29 cellular contexts compared by ENCODE assay signal in genomic region chr11:62119569-62119968, GRCh38.
"Had no signal": no experiment of that assay in that cellular context is flagged by ENCODE, and none has a peak within 500 bp of the region (broad histone marks: within the 10 kb centered on the region; RNA-seq: fewer than 3 reads in every experiment).

No MANE protein-coding gene starts in this region.

- H3K4me3 ChIP-seq: pancreas, prostate gland, right atrium auricular region, right lobe of liver, sigmoid colon, suprapubic skin, testis, tibial nerve, upper lobe of left lung, vagina had no signal

- DNase-seq: naive B cell; naive thymus-derived CD8-positive, alpha-beta T cell; nephron progenitor cell; nucleus accumbens; pancreas; retina; right lobe of liver; sigmoid colon; small intestine; stimulated activated CD4-positive, alpha-beta T cell treated with anti-CD3 and anti-CD28 coated beads, Interleukin-15, amount 100 ng/mL, for 24 hours; stimulated activated CD4-positive, alpha-beta T cell treated with anti-CD3 and anti-CD28 coated beads, Interleukin-2, amount 100 ng/mL, for 24 hours; stimulated activated CD4-positive, alpha-beta T cell treated with anti-CD3 and anti-CD28 coated beads, Interleukin-2, amount 100 ng/mL, for 48 hours; stimulated activated CD4-positive, alpha-beta T cell treated with anti-CD3 and anti-CD28 coated beads, Interleukin-4, amount 100 ng/mL, for 24 hours; stimulated activated CD8-positive, alpha-beta memory T cell treated with anti-CD3 and anti-CD28 coated beads, Interleukin-4, amount 100 ng/mL, for 48 hours; stimulated activated naive CD4-positive, alpha-beta T cell; stimulated activated naive CD8-positive, alpha-beta T cell treated with anti-CD3 and anti-CD28 coated beads, Interleukin-15, amount 100 ng/mL, for 72 hours; stimulated activated naive CD8-positive, alpha-beta T cell treated with anti-CD3 and anti-CD28 coated beads, Interleukin-15, Interleukin-2, amounts not matched to agents 100 U/mL and 50 U/mL, for 24 hours; substantia nigra; testis; trophoblast cell had no signal

- H3K27me3 ChIP-seq: pancreas, right atrium auricular region, right lobe of liver, sigmoid colon, suprapubic skin, testis, tibial nerve, upper lobe of left lung, vagina had no signal

- H3K4me1 ChIP-seq: prostate gland, right lobe of liver had no signal

- ATAC-seq: naive thymus-derived CD8-positive, alpha-beta T cell; natural killer cell treated with Interleukin-12 subunit alpha and Interleukin-12 subunit beta and Interleukin-15 and Interleukin-18, amount 100 ng/mL, for 72 hours; pancreas; right lobe of liver; stimulated activated memory B cell treated with anti-CD40 and anti-IgM and Interleukin-4, amounts not matched to agents 10 μg/mL and 1 μg/mL and 100 μg/mL, for 72 hours; stimulated activated naive CD8-positive, alpha-beta T cell treated with anti-CD3 and anti-CD28 coated beads, Interleukin-15, amount 100 ng/mL, for 72 hours; stimulated activated naive CD8-positive, alpha-beta T cell treated with anti-CD3 and anti-CD28 coated beads, Interleukin-15, Interleukin-2, amounts not matched to agents 100 U/mL and 50 U/mL, for 24 hours had no signal

- H3K27ac ChIP-seq: neutrophil, pancreas, prostate gland, right lobe of liver, sigmoid colon, suprapubic skin, testis, tibial nerve, vagina had no signal

- H3K36me3 ChIP-seq: neutrophil, pancreas, prostate gland, right atrium auricular region, right lobe of liver, sigmoid colon, suprapubic skin, tibial nerve, upper lobe of left lung, vagina had no signal

- H3K9me3 ChIP-seq: neutrophil, pancreas, prostate gland, right lobe of liver, sigmoid colon, suprapubic skin, testis, upper lobe of left lung, vagina had no signal
